ENCODE assay signal across 20 cellular contexts in genomic region chr13:80952158-80952557, GRCh38.
DNase-seq lines count a peak whose midpoint lies in the region; FAIRE-seq and TF ChIP-seq lines count a peak whose summit lies in the region.
"Had no signal": no experiment of that assay in that cellular context is flagged by ENCODE, and none has a peak within 500 bp of the region (broad histone marks: within the 10 kb centered on the region; RNA-seq: fewer than 3 reads in every experiment).

No MANE protein-coding gene starts in this region.

- H3K27me3 Mint-ChIP-seq in immature natural killer cell (ENCODE audit: low read depth in 3 of 3) (peaks cover 0 to 2% (median 0%) of the 10 kb centered on the region in 3 donors), neural crest cell (ENCODE audit: low read depth) (no peaks in the 10 kb centered on the region)
- H3K27me3 Mint-ChIP-seq: CD4-positive, alpha-beta memory T cell; CD4-positive, CD25-positive, alpha-beta regulatory T cell; CD8-positive, alpha-beta memory T cell had no signal

- H3K27ac Mint-ChIP-seq in immature natural killer cell (no peak overlapping the region), neural crest cell (ENCODE audit: unreplicated experiment) (peak overlapping the region; percentile 52)
- H3K27ac Mint-ChIP-seq: CD14-positive monocyte; CD4-positive, alpha-beta memory T cell; CD4-positive, CD25-positive, alpha-beta regulatory T cell; CD8-positive, alpha-beta memory T cell had no signal

- H3K4me1 Mint-ChIP-seq in immature natural killer cell (peaks cover 6 to 16% of the 10 kb centered on the region in 2 donors), neural crest cell (peaks cover 23% of the 10 kb centered on the region)
- H3K4me1 Mint-ChIP-seq: CD14-positive monocyte; CD4-positive, alpha-beta memory T cell; CD4-positive, CD25-positive, alpha-beta regulatory T cell had no signal

- DNase-seq in immature natural killer cell (peak; percentile 5 to 42 (median 10)), neural crest cell (ENCODE audit: low read depth, low spot score) (no peak), COR-L47 (lab: John Stamatoyannopoulos, UW) (no peak), NCI-H2196 (lab: John Stamatoyannopoulos, UW; ENCODE audit: unreplicated experiment) (no peak)
- DNase-seq: 8988T; ACHN; BE2C; C1 segment of cervical spinal cord; Caco-2; Calu3; CD4-positive, alpha-beta memory T cell; CD4-positive, CD25-positive, alpha-beta regulatory T cell; CD8-positive, alpha-beta memory T cell; DMS79 treated with DMSO at 0.1 percent for 48 hours; GF-D8 had no signal

- no peak for TF ChIP-seq CTCF in neural crest cell (conservative IDR thresholded peaks at IDR 0.05)

- H3K4me3 Mint-ChIP-seq in immature natural killer cell (peak overlapping the region in 1 of 5 donors; percentile 8), neural crest cell (no peak overlapping the region)
- H3K4me3 Mint-ChIP-seq: CD14-positive monocyte; CD4-positive, alpha-beta memory T cell; CD4-positive, CD25-positive, alpha-beta regulatory T cell; CD8-positive, alpha-beta memory T cell had no signal

- peak; percentile 71 for FAIRE-seq in islet of Langerhans (lab: Jason Lieb, UNC)
- FAIRE-seq: D721Med, GM12891, GM19239 had no signal

- H3K36me3 Mint-ChIP-seq in immature natural killer cell (peaks cover 0 to 5% (median 0%) of the 10 kb centered on the region in 3 donors), neural crest cell (ENCODE audit: low read depth) (peaks cover 6% of the 10 kb centered on the region)
- H3K36me3 Mint-ChIP-seq: CD14-positive monocyte; CD4-positive, alpha-beta memory T cell; CD4-positive, CD25-positive, alpha-beta regulatory T cell; CD8-positive, alpha-beta memory T cell had no signal

- H3K9me3 Mint-ChIP-seq in immature natural killer cell = no peaks in the 10 kb centered on the region
- H3K9me3 Mint-ChIP-seq in neural crest cell = peaks cover 12% of the 10 kb centered on the region

Comparison
In these comparisons a context has a peak if more than half of its experiments do, and no peak if none do; other contexts are left out.
1. DNase-seq: peak in immature natural killer cell (3 of 3); none in neural crest cell (single experiment), COR-L47 (single experiment) and NCI-H2196 (single experiment).